In genomic region chr14:47863441-47863840, GRCh38 we compare ENCODE assay signal across 15 cellular contexts.
DNase-seq lines count a peak whose midpoint lies in the region; ATAC-seq and TF ChIP-seq lines count a peak whose summit lies in the region.
"Had no signal": no experiment of that assay in that cellular context is flagged by ENCODE, and none has a peak within 500 bp of the region (broad histone marks: within the 10 kb centered on the region; RNA-seq: fewer than 3 reads in every experiment).

No MANE protein-coding gene starts in this region.

- H3K9me3 Mint-ChIP-seq in MCF 10A (ENCODE audit: unreplicated experiment) = no peaks in the 10 kb centered on the region

- H3K4me3 ChIP-seq in OCI-LY7 (ENCODE audit: low read depth, low read length, poor library complexity, severe bottlenecking) (no peak overlapping the region), heart right ventricle (no peak overlapping the region)
- H3K4me3 ChIP-seq: HAP-1 had no signal

- H3K4me1 Mint-ChIP-seq in MCF 10A (ENCODE audit: insufficient read depth, unreplicated experiment) = no peaks in the 10 kb centered on the region
- H3K4me1 Mint-ChIP-seq: CD4-positive, CD25-positive, alpha-beta regulatory T cell had no signal

- no peak for ATAC-seq in heart right ventricle
- ATAC-seq: CD8-positive, alpha-beta T cell had no signal

- POLR2A ChIA-PET in MCF 10A (lab: Yijun Ruan, JAX) = no interaction called here
- POLR2A ChIA-PET in OCI-LY7 (lab: Charles Lee) = no interaction called here

- H3K27ac ChIP-seq in OCI-LY7 (ENCODE audit: low read depth, low read length, poor library complexity, severe bottlenecking) (no peak overlapping the region), heart right ventricle (no peak overlapping the region)

- DNase-seq in T47D (ENCODE audit: low read depth in 1 of 2, low spot score in 1 of 2) (peak; percentile 3 to 74), MCF 10A (ENCODE audit: unreplicated experiment) (no peak), NCI-H69 (lab: John Stamatoyannopoulos, UW) (peak; percentile 73), left kidney (ENCODE audit: low read depth, low spot score) (peak; percentile 55), OCI-LY7 (ENCODE audit: low spot score) (no peak), heart right ventricle (no peak)
- DNase-seq: C1 segment of cervical spinal cord; Caco-2; CD4-positive, CD25-positive, alpha-beta regulatory T cell; CD8-positive, alpha-beta T cell; DMS153; DND-41; GOT3; HFFc6 had no signal

- H3K9me2 ChIP-seq in OCI-LY7 (ENCODE audit: insufficient read depth, low read length) = no peaks in the 10 kb centered on the region

- no peaks in the 10 kb centered on the region for H3K27me3 ChIP-seq in heart right ventricle

- no peak overlapping the region for H2AFZ ChIP-seq in OCI-LY7 (ENCODE audit: low read length)

- H3K27ac Mint-ChIP-seq in MCF 10A (ENCODE audit: low read depth, unreplicated experiment) = no peak overlapping the region
- H3K27ac Mint-ChIP-seq: CD4-positive, CD25-positive, alpha-beta regulatory T cell; CD8-positive, alpha-beta T cell; HFFc6 had no signal

- H3K4me1 ChIP-seq in OCI-LY7 (ENCODE audit: insufficient read depth, low read length, poor library complexity, severe bottlenecking) (no peaks in the 10 kb centered on the region), heart right ventricle (no peaks in the 10 kb centered on the region)
- H3K4me1 ChIP-seq: Caco-2, HAP-1 had no signal

- BruUV-seq in MCF 10A (replicated peaks; lab: Mats Ljungman, UMichigan) (no TSS peak), OCI-LY7 (replicated peaks; lab: Mats Ljungman, UMichigan) (no TSS peak)

- in situ Hi-C loops in T47D (cut with HindIII; ENCODE audit: low pct_unique_long_range_greater_than_20kb, low sequenced_read_pairs) = no loop called here

- H4K20me1 ChIP-seq in OCI-LY7 (ENCODE audit: insufficient read depth, low read length) = no peaks in the 10 kb centered on the region

- no peaks in the 10 kb centered on the region for H3K36me3 Mint-ChIP-seq in MCF 10A (ENCODE audit: insufficient read depth, unreplicated experiment)
- H3K36me3 Mint-ChIP-seq: CD4-positive, CD25-positive, alpha-beta regulatory T cell; CD8-positive, alpha-beta T cell had no signal

- no peak overlapping the region for H3K4me2 ChIP-seq in OCI-LY7 (ENCODE audit: low read length)

- H3K27me3 Mint-ChIP-seq in MCF 10A (ENCODE audit: insufficient read depth, unreplicated experiment) = no peaks in the 10 kb centered on the region
- H3K27me3 Mint-ChIP-seq: CD4-positive, CD25-positive, alpha-beta regulatory T cell had no signal

- H3K9me3 ChIP-seq in OCI-LY7 (ENCODE audit: low read length) (no peaks in the 10 kb centered on the region), heart right ventricle (peaks cover 0 to 9% (median under 1%) of the 10 kb centered on the region in 11 donors)
- H3K9me3 ChIP-seq: Caco-2, HAP-1 had no signal

- H3K4me3 Mint-ChIP-seq in MCF 10A (ENCODE audit: unreplicated experiment) = no peak overlapping the region
- H3K4me3 Mint-ChIP-seq: CD4-positive, CD25-positive, alpha-beta regulatory T cell; CD8-positive, alpha-beta T cell; HFFc6 had no signal

- intact Hi-C loops in MCF 10A (cut with micrococcal nuclease) (no loop called here), OCI-LY7 (cut with micrococcal nuclease; ENCODE audit: unreplicated experiment) (no loop called here), heart right ventricle (cut with DNase I) (no loop called here)

- no peak for TF ChIP-seq CTCF in MCF 10A (IDR thresholded peaks at IDR 0.05; ENCODE audit: unreplicated experiment)
- TF ChIP-seq CTCF in OCI-LY7 (conservative IDR thresholded peaks at IDR 0.05; ENCODE audit: low read length) = no peak
- no peak for TF ChIP-seq CTCF in heart right ventricle (IDR thresholded peaks at IDR 0.05)

- H3K36me3 ChIP-seq in OCI-LY7 (ENCODE audit: insufficient read depth, low read length) = no peaks in the 10 kb centered on the region
- no peaks in the 10 kb centered on the region for H3K36me3 ChIP-seq in heart right ventricle
- H3K36me3 ChIP-seq: HAP-1 had no signal

- no peaks in the 10 kb centered on the region for H3K79me2 ChIP-seq in OCI-LY7 (ENCODE audit: insufficient read depth, low read depth, low read length)

- CTCF ChIA-PET in MCF 10A (lab: Yijun Ruan, JAX) = interaction anchor here (0.6 kb wide), 1 partner anchor 1323 kb away, joined by 3 read pairs; no protein-coding TSS in a partner anchor
- CTCF ChIA-PET in OCI-LY7 (lab: Charles Lee; ENCODE audit: unreplicated experiment) = no interaction called here

Comparison
In these comparisons a context has a peak if more than half of its experiments do, and no peak if none do; other contexts are left out.
1. DNase-seq: peak in T47D (2 of 2), NCI-H69 (single experiment) and left kidney (single experiment); none in MCF 10A (single experiment), OCI-LY7 (single experiment) and heart right ventricle (0 of 2).